8 cellular contexts compared by ENCODE assay signal in the genomic region with DNA sequence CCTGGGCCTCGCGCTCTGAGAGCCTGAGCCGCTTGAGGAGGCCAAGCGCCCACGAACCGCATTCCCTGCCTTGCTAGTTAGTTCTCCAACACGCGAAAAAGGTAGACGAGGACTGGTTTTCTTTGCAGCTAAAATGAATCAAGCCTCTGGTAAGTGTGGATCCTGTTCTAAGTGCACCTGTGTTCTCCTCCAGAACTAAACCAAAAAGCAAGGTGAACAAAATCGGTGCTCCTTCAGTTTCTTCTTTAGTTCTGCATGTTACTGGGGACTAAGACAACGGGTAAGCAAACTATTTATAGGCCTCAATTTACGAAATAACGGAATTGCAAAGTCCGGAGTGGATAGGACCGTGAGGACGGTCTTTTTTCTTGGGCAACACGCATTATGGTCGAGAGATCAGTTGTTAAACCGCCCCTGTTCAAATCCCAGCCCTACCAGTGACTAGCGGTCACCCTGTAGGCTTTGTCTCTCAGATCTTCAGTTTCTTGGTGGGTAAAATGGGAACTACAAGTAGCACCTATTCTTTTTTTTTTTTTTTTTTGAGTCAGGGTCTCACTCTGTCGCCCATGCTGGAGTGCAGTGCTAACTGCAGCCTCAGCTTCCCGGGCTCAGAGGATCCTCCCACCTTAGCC. TPM values are rescaled to one million over a fixed set of nuclear protein-coding genes. Genes with fewer than 3 reads are reported as not detected.
A peak's percentile ranks its signal among the peaks of the same experiment; 100 is the strongest.
DNase-seq lines count a peak whose midpoint lies in the region; FAIRE-seq and TF ChIP-seq lines count a peak whose summit lies in the region.

No MANE protein-coding gene starts in this region.

- CTCF ChIA-PET in Calu3 (lab: Charles Lee): interaction anchor here (0.7 to 1.0 kb wide), 4 partner anchors 11 to 1092 kb away, joined by 3 read pairs; no protein-coding TSS in a partner anchor

- in situ Hi-C loops in astrocyte of the spinal cord (cut with HindIII; ENCODE audit: low sequenced_read_pairs): no loop called here

- no peaks in the 10 kb centered on the region for H3K4me1 ChIP-seq in urinary bladder (ENCODE audit: insufficient read depth)

- H3K36me3 Mint-ChIP-seq in Calu3 (ENCODE audit: insufficient read depth, unreplicated experiment): peaks cover 49% of the 10 kb centered on the region

- H3K27ac Mint-ChIP-seq in Calu3 (ENCODE audit: unreplicated experiment): peak overlapping the region; percentile 97

- H3K4me3 ChIP-seq in astrocyte of the spinal cord (ENCODE audit: low read depth, low read length) (peak overlapping the region; percentile 73), lower leg skin (ENCODE audit: low read depth, poor library complexity, severe bottlenecking) (peak overlapping the region; percentile 92), urinary bladder (ENCODE audit: low read depth, low read length) (peak overlapping the region; percentile 68)

- TF ChIP-seq CTCF in Calu3 (IDR thresholded peaks at IDR 0.05; ENCODE audit: unreplicated experiment) (peak; percentile 12), astrocyte of the spinal cord (IDR thresholded peaks at IDR 0.05; ENCODE audit: low read depth, low read length) (no peak), lower leg skin (IDR thresholded peaks at IDR 0.05) (no peak)

- H3K4me1 Mint-ChIP-seq in Calu3 (ENCODE audit: low read depth, unreplicated experiment): peaks cover 30% of the 10 kb centered on the region

- no peaks in the 10 kb centered on the region for H3K36me3 ChIP-seq in urinary bladder (ENCODE audit: insufficient read depth)

- intact Hi-C loops in Calu3 (cut with micrococcal nuclease; ENCODE audit: unreplicated experiment): no loop called here
- intact Hi-C loops in lower leg skin (cut with DNase I; ENCODE audit: low total_unique reads): no loop called here

- no peaks in the 10 kb centered on the region for H3K9me3 Mint-ChIP-seq in Calu3 (ENCODE audit: low read depth, unreplicated experiment)

- DNase-seq in Calu3: no peak
- DNase-seq in Kasumi-1 (lab: John Stamatoyannopoulos, UW): peak; percentile 53 to 73
- DNase-seq in astrocyte of the spinal cord (ENCODE audit: low read depth, low spot score): no peak
- DNase-seq in lower leg skin (ENCODE audit: low spot score in 2 of 2): no peak
- DNase-seq in stimulated activated CD4-positive, alpha-beta T cell treated with anti-CD3 and anti-CD28 coated beads, Interleukin-2, amount 100 ng/mL, for 24 hours: no peak
- no peak for DNase-seq in urothelium cell line (ENCODE audit: low spot score)
- DNase-seq in activated effector memory CD4-positive, alpha-beta T cell treated with Interleukin-2 at 50 U/mL for 16 hours: no peak

- peak overlapping the region; percentile 84 for H3K27ac ChIP-seq in urinary bladder (ENCODE audit: low read depth)

- H3K4me3 Mint-ChIP-seq in Calu3 (ENCODE audit: low read depth, unreplicated experiment): peak overlapping the region; percentile 90

- no peaks in the 10 kb centered on the region for H3K27me3 Mint-ChIP-seq in Calu3 (ENCODE audit: unreplicated experiment)

- BruUV-seq in Calu3 (replicated peaks; lab: Mats Ljungman, UMichigan): TSS peak; percentile 78

- whole genome bisulfite sequencing in lower leg skin, 2 donors: 3 to 5% methylated on average over 19 to 22 of the region's 22 CpGs
- WGBS in urinary bladder: 2% methylated on average over 22 of the region's 22 CpGs

- FAIRE-seq in urothelium cell line (lab: Jason Lieb, UNC): no peak

- TF ChIP-seq POLR2A in lower leg skin (IDR thresholded peaks at IDR 0.05): no peak

RNA-seq across cellular contexts. Expression of gene ANKRD11, which starts 1.0 kb away (rescaled TPM):
- total RNA-seq in Calu3 (2022) (227 and 242 TPM in 2 replicates), lower leg skin (100 to 1,000 TPM in 2 of 4 donors, 10 to 100 TPM in 2; 75.6 to 183 (median 108) TPM), urinary bladder (51.2 TPM)
- polyA plus RNA-seq in urinary bladder: 73.3 TPM

RNA-seq across cellular contexts. Expression of gene SPG7, which starts 16.8 kb away (rescaled TPM):
- total RNA-seq in Calu3 (2022): 174 and 186 TPM in 2 replicates
- 100 to 1,000 TPM in 1 of 4 donors, 10 to 100 TPM in 3; 79.0 to 156 (median 92.3) TPM for total RNA-seq in lower leg skin
- 77.8 TPM for total RNA-seq in urinary bladder
- 85.4 TPM for polyA plus RNA-seq in urinary bladder

Comparison
In these comparisons a context has a peak if more than half of its experiments do, and no peak if none do; other contexts are left out.
1. DNase-seq: peak in Kasumi-1 (2 of 2); none in Calu3 (single experiment), astrocyte of the spinal cord (single experiment), lower leg skin (0 of 2), stimulated activated CD4-positive, alpha-beta T cell treated with anti-CD3 and anti-CD28 coated beads, Interleukin-2, amount 100 ng/mL, for 24 hours (0 of 2), urothelium cell line (single experiment) and activated effector memory CD4-positive, alpha-beta T cell treated with Interleukin-2 at 50 U/mL for 16 hours (single experiment).
2. Peak in every context shown above with its lines, with median percentiles within 50 percentile points of each other: H3K4me3 ChIP-seq.